25 cellular contexts compared by ENCODE assay signal in the genomic region with DNA sequence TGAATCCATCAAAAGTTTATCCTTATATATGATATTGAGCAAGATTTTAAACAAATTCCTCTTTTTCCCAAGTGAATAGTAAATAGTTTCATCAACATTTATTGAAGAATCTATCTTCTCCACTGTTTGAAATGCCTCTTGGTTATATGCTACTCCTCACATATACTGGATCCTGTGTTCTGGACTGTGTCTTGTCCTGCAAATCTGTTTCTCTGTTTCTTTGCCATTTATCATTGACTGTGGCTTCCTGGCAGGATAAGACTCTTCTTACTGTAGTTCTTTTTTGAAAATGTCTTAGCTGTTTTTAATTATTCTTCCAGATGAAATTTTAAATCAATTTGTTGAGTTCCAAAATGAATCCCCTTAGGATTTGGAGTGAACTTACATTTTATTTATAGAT.
"Had no signal": no experiment of that assay in that cellular context is flagged by ENCODE, and none has a peak within 500 bp of the region (broad histone marks: within the 10 kb centered on the region; RNA-seq: fewer than 3 reads in every experiment).

No MANE protein-coding gene starts in this region.

- H3K27me3 Mint-ChIP-seq: activated T-helper 17 cell treated with anti-CD3 and anti-CD28 coated beads, Interleukin-2, amount 50 U/mL, for 72 hours had no signal

- H3K9me3 Mint-ChIP-seq: activated CD8-positive, alpha-beta T cell treated with anti-CD3 and anti-CD28 coated beads for 36 hours; activated T-cell treated with anti-CD3 and anti-CD28 coated beads, Interleukin-2, amount 50 U/mL, for 4 hours; activated T-helper 17 cell treated with anti-CD3 and anti-CD28 coated beads, Interleukin-2, amount 50 U/mL, for 72 hours had no signal

- H3K36me3 ChIP-seq: esophagus squamous epithelium had no signal

- H3K27ac ChIP-seq: body of pancreas, epithelial cell of prostate, esophagus squamous epithelium, VCaP had no signal

- DNase-seq: activated CD4-positive, alpha-beta T cell treated with anti-CD3 and anti-CD28 coated beads for 48 hours; activated CD4-positive, alpha-beta T cell treated with anti-CD3 and anti-CD28 coated beads, Interleukin-2, amount 50 U/mL, for 1 hour; activated CD4-positive, alpha-beta T cell treated with anti-CD3 and anti-CD28 coated beads, Interleukin-2, amount 50 U/mL, for 48 hours; activated CD8-positive, alpha-beta memory T cell treated with anti-CD3 and anti-CD28 coated beads for 24 hours; activated CD8-positive, alpha-beta T cell treated with anti-CD3 and anti-CD28 coated beads for 36 hours; activated effector memory CD4-positive, alpha-beta T cell treated with Interleukin-2 at 50 U/mL for 16 hours; activated gamma-delta T cell treated with Interleukin-2 at 50 U/mL for 16 hours; activated naive CD4-positive, alpha-beta T cell treated with anti-CD3 and anti-CD28 coated beads, Interleukin-2, amount 50 U/mL, for 16 hours; activated naive CD4-positive, alpha-beta T cell treated with Interleukin-2 at 50 U/mL for 16 hours; activated T-cell treated with anti-CD3 and anti-CD28 coated beads, Interleukin-2, amount 50 U/mL, for 4 hours; amygdala; aorta; body of pancreas; caudate nucleus; cortex of kidney; effector CD8-positive, alpha-beta T cell; esophagus squamous epithelium; foreskin fibroblast; T-helper 1 cell; T-helper 17 cell had no signal

- H3K27ac Mint-ChIP-seq: activated CD8-positive, alpha-beta T cell treated with anti-CD3 and anti-CD28 coated beads for 36 hours; activated naive CD8-positive, alpha-beta T cell; activated T-helper 17 cell treated with anti-CD3 and anti-CD28 coated beads, Interleukin-2, amount 50 U/mL, for 72 hours; T-helper 17 cell; WTC11 had no signal

- H3K9me3 ChIP-seq: body of pancreas, esophagus squamous epithelium had no signal

- H3K4me1 ChIP-seq: esophagus squamous epithelium had no signal

- H3K4me3 Mint-ChIP-seq: activated CD8-positive, alpha-beta T cell treated with anti-CD3 and anti-CD28 coated beads for 36 hours; activated naive CD8-positive, alpha-beta T cell; activated T-cell treated with anti-CD3 and anti-CD28 coated beads, Interleukin-2, amount 50 U/mL, for 4 hours; activated T-helper 17 cell treated with anti-CD3 and anti-CD28 coated beads, Interleukin-2, amount 50 U/mL, for 72 hours; T-helper 17 cell; WTC11 had no signal

- H3K4me3 ChIP-seq: body of pancreas, esophagus squamous epithelium had no signal

- H3K27me3 ChIP-seq: body of pancreas, esophagus squamous epithelium had no signal
